Comparison of ENCODE assay signal across 13 cellular contexts in genomic region chr15:69604050-69604378, GRCh38.
DNase-seq lines count a peak whose midpoint lies in the region; ATAC-seq and TF ChIP-seq lines count a peak whose summit lies in the region.
"Had no signal": no experiment of that assay in that cellular context is flagged by ENCODE, and none has a peak within 500 bp of the region (broad histone marks: within the 10 kb centered on the region; RNA-seq: fewer than 3 reads in every experiment).

No MANE protein-coding gene starts in this region.

- no peak for TF ChIP-seq EP300 in transverse colon (IDR thresholded peaks at IDR 0.05; ENCODE audit: low read depth)

- peaks cover 4% of the 10 kb centered on the region for H3K4me1 ChIP-seq in endodermal cell (ENCODE audit: control insufficient read depth, insufficient read depth, low read length)
- H3K4me1 ChIP-seq in transverse colon, result no peaks in the 10 kb centered on the region
- no peaks in the 10 kb centered on the region for H3K4me1 ChIP-seq in GM23248 (ENCODE audit: insufficient read depth)
- H3K4me1 ChIP-seq: SJCRH30 had no signal

- H3K4me2 ChIP-seq in GM23248 (ENCODE audit: unreplicated experiment), result no peak overlapping the region

- peaks cover 42% of the 10 kb centered on the region for H3K27me3 ChIP-seq in endodermal cell (ENCODE audit: control insufficient read depth, insufficient read depth, low read length, poor library complexity, severe bottlenecking)
- H3K27me3 ChIP-seq in transverse colon, result peaks cover 4% of the 10 kb centered on the region
- peaks cover 49% of the 10 kb centered on the region for H3K27me3 ChIP-seq in GM23248 (replicated peaks; ENCODE audit: insufficient read depth)
- H3K27me3 ChIP-seq: SJCRH30 had no signal

- H3K27me3 Mint-ChIP-seq in activated naive CD8-positive, alpha-beta T cell treated with anti-CD3 and anti-CD28 coated beads, Interleukin-2, amount 10 ng/mL, durations not matched to agents 7 days and 5 days, result peaks cover 33% of the 10 kb centered on the region
- no peaks in the 10 kb centered on the region for H3K27me3 Mint-ChIP-seq in activated naive CD8-positive, alpha-beta T cell treated with anti-CD3 and anti-CD28 coated beads for 36 hours
- peaks cover 69% of the 10 kb centered on the region for H3K27me3 Mint-ChIP-seq in endodermal cell (ENCODE audit: insufficient read depth)

- no peaks in the 10 kb centered on the region for H3K9me3 Mint-ChIP-seq in activated naive CD8-positive, alpha-beta T cell treated with anti-CD3 and anti-CD28 coated beads, Interleukin-2, amount 10 ng/mL, durations not matched to agents 7 days and 5 days
- no peaks in the 10 kb centered on the region for H3K9me3 Mint-ChIP-seq in activated naive CD8-positive, alpha-beta T cell treated with anti-CD3 and anti-CD28 coated beads for 36 hours
- peaks cover 1% of the 10 kb centered on the region for H3K9me3 Mint-ChIP-seq in endodermal cell
- H3K9me3 Mint-ChIP-seq: neural crest cell had no signal

- no peaks in the 10 kb centered on the region for H3K79me2 ChIP-seq in GM23248 (ENCODE audit: insufficient read depth)

- peak; percentile 67 for TF ChIP-seq CTCF in endodermal cell (conservative IDR thresholded peaks at IDR 0.05)
- peak in 3 of 5 experiments; percentile 25 to 50 (median 43) for TF ChIP-seq CTCF in transverse colon (IDR thresholded peaks at IDR 0.05)

- DNase-seq in activated naive CD8-positive, alpha-beta T cell treated with anti-CD3 and anti-CD28 coated beads, Interleukin-2, amount 10 ng/mL, durations not matched to agents 7 days and 5 days, result no peak
- DNase-seq in activated naive CD8-positive, alpha-beta T cell treated with anti-CD3 and anti-CD28 coated beads for 36 hours, result no peak
- peak; percentile 44 for DNase-seq in NCI-H2196 (lab: John Stamatoyannopoulos, UW; ENCODE audit: unreplicated experiment)
- peak; percentile 83 for DNase-seq in endodermal cell
- peak; percentile 44 for DNase-seq in transverse colon
- DNase-seq in GM23248, result no peak
- DNase-seq in stimulated activated CD4-positive, alpha-beta T cell treated with anti-CD3 and anti-CD28 coated beads, Interleukin-4, amount 100 ng/mL, for 24 hours, result no peak
- DNase-seq: activated T-cell treated with anti-CD3 and anti-CD28 coated beads, Interleukin-2, amount 50 U/mL, for 1 hour; C1 segment of cervical spinal cord; head of caudate nucleus; SJCRH30 had no signal

- no peak for ATAC-seq in activated naive CD8-positive, alpha-beta T cell treated with anti-CD3 and anti-CD28 coated beads, Interleukin-2, amount 10 ng/mL, durations not matched to agents 7 days and 5 days (ENCODE audit: low read depth)
- no peak for ATAC-seq in GM21576 (IDR thresholded peaks at IDR 0.05; ENCODE audit: unreplicated experiment)

- H3F3A ChIP-seq in GM23248 (ENCODE audit: insufficient read depth), result no peaks in the 10 kb centered on the region

- no peaks in the 10 kb centered on the region for H3K9me2 ChIP-seq in GM23248 (ENCODE audit: insufficient read depth)

- 37 to 49% methylated on average over 4 of the region's 4 CpGs for WGBS in endodermal cell (ENCODE audit: insufficient coverage in 1 of 2, insufficient read length in 1 of 2), 2 experiments
- WGBS in transverse colon (ENCODE audit: low coverage in 1 of 2), 2 donors, result 0 to 31% methylated on average over 1 to 4 of the region's 4 CpGs
- 51 to 52% methylated on average over 4 of the region's 4 CpGs for WGBS in GM23248 (ENCODE audit: low coverage in 1 of 2, low lambda C conversion rate in 2 of 2, missing lambda C conversion rate in 2 of 2), 2 experiments

- POLR2A ChIA-PET in activated naive CD8-positive, alpha-beta T cell treated with anti-CD3 and anti-CD28 coated beads, Interleukin-2, amount 10 ng/mL, durations not matched to agents 7 days and 5 days (lab: Charles Lee), result no interaction called here

- intact Hi-C loops in transverse colon (cut with DNase I; ENCODE audit: low total_unique reads), result no loop called here

- no peak overlapping the region for H3K4me3 Mint-ChIP-seq in activated naive CD8-positive, alpha-beta T cell treated with anti-CD3 and anti-CD28 coated beads, Interleukin-2, amount 10 ng/mL, durations not matched to agents 7 days and 5 days
- H3K4me3 Mint-ChIP-seq in activated naive CD8-positive, alpha-beta T cell treated with anti-CD3 and anti-CD28 coated beads for 36 hours, result no peak overlapping the region
- H3K4me3 Mint-ChIP-seq in endodermal cell, result no peak overlapping the region
- H3K4me3 Mint-ChIP-seq: neural crest cell had no signal

- no peak overlapping the region for H2AFZ ChIP-seq in GM23248

- no peak for TF ChIP-seq POLR2A in transverse colon (IDR thresholded peaks at IDR 0.05)

- peaks cover 12% of the 10 kb centered on the region for H3K4me1 Mint-ChIP-seq in activated naive CD8-positive, alpha-beta T cell treated with anti-CD3 and anti-CD28 coated beads, Interleukin-2, amount 10 ng/mL, durations not matched to agents 7 days and 5 days
- peaks cover 4% of the 10 kb centered on the region for H3K4me1 Mint-ChIP-seq in activated naive CD8-positive, alpha-beta T cell treated with anti-CD3 and anti-CD28 coated beads for 36 hours
- peaks cover 43% of the 10 kb centered on the region for H3K4me1 Mint-ChIP-seq in endodermal cell

- peak overlapping the region; percentile 11 for H3K27ac Mint-ChIP-seq in activated naive CD8-positive, alpha-beta T cell treated with anti-CD3 and anti-CD28 coated beads, Interleukin-2, amount 10 ng/mL, durations not matched to agents 7 days and 5 days
- H3K27ac Mint-ChIP-seq in activated naive CD8-positive, alpha-beta T cell treated with anti-CD3 and anti-CD28 coated beads for 36 hours, result no peak overlapping the region
- H3K27ac Mint-ChIP-seq in endodermal cell, result peak overlapping the region; percentile 56

- H3K9me3 ChIP-seq in endodermal cell (ENCODE audit: control insufficient read depth, low read length) (no peaks in the 10 kb centered on the region), transverse colon (no peaks in the 10 kb centered on the region), GM23248 (ENCODE audit: low read depth) (no peaks in the 10 kb centered on the region)
- H3K9me3 ChIP-seq: SJCRH30 had no signal

- no peak overlapping the region for H3K4me3 ChIP-seq in endodermal cell (ENCODE audit: low read length)
- no peak overlapping the region for H3K4me3 ChIP-seq in transverse colon
- H3K4me3 ChIP-seq in GM23248, result no peak overlapping the region
- H3K4me3 ChIP-seq: SJCRH30 had no signal

- in situ Hi-C loops in transverse colon (cut with MboI; ENCODE audit: low pct_ligation_motif_present in 1 of 4, low pct_unique_long_range_greater_than_20kb in 1 of 4, low sequenced_read_pairs in 3 of 4) (no loop called here), GM23248 (cut with MboI) (no loop called here)

- no peaks in the 10 kb centered on the region for H4K20me1 ChIP-seq in GM23248 (ENCODE audit: insufficient read depth)

- H3K36me3 Mint-ChIP-seq in activated naive CD8-positive, alpha-beta T cell treated with anti-CD3 and anti-CD28 coated beads, Interleukin-2, amount 10 ng/mL, durations not matched to agents 7 days and 5 days, result no peaks in the 10 kb centered on the region
- no peaks in the 10 kb centered on the region for H3K36me3 Mint-ChIP-seq in activated naive CD8-positive, alpha-beta T cell treated with anti-CD3 and anti-CD28 coated beads for 36 hours
- no peaks in the 10 kb centered on the region for H3K36me3 Mint-ChIP-seq in endodermal cell (ENCODE audit: low read depth)

- H3K27ac ChIP-seq in endodermal cell (ENCODE audit: low read depth, low read length) (no peak overlapping the region), transverse colon (no peak overlapping the region), GM23248 (no peak overlapping the region)
- H3K27ac ChIP-seq: SJCRH30 had no signal

- H3K36me3 ChIP-seq in endodermal cell (ENCODE audit: control insufficient read depth, insufficient read depth, low read length) (no peaks in the 10 kb centered on the region), transverse colon (no peaks in the 10 kb centered on the region), GM23248 (ENCODE audit: low read depth) (no peaks in the 10 kb centered on the region)
- H3K36me3 ChIP-seq: SJCRH30 had no signal

- H3K9ac ChIP-seq in endodermal cell (ENCODE audit: extremely low read depth, low read length, poor library complexity, severe bottlenecking) (no peak overlapping the region), GM23248 (no peak overlapping the region)

Comparison
In these comparisons a context has a peak if more than half of its experiments do, and no peak if none do; other contexts are left out.
1. DNase-seq: peak in NCI-H2196 (single experiment), endodermal cell (single experiment) and transverse colon (single experiment); none in activated naive CD8-positive, alpha-beta T cell treated with anti-CD3 and anti-CD28 coated beads, Interleukin-2, amount 10 ng/mL, durations not matched to agents 7 days and 5 days (single experiment), activated naive CD8-positive, alpha-beta T cell treated with anti-CD3 and anti-CD28 coated beads for 36 hours (single experiment), GM23248 (single experiment) and stimulated activated CD4-positive, alpha-beta T cell treated with anti-CD3 and anti-CD28 coated beads, Interleukin-4, amount 100 ng/mL, for 24 hours (single experiment).